ENCODE assay signal across 1 cellular context in the genomic region with DNA sequence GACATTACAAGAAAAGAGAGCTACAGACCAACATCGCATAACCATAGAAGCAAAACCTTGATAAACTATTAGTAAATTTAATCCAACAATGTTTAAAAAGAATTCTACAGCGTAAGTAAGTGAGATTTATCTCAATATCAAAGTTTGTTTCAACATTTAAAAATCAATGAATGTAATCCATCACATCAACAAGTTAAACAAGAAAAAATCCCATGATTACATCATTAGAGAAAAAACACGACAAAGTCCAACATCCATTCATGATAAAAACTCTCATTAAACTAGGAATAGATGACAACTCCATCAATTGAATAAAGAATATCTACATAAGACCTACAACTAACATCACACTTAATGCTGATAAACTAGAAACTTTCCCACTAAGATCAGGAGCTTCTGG.
TF ChIP-seq lines count a peak whose summit lies in the region.

No MANE protein-coding gene starts in this region.

TF ChIP-seq in A549, 52 proteins besides CTCF, POLR2A, EP300 and RAD21 (continued from another document):
- TF ChIP-seq BHLHE40 (IDR thresholded peaks at IDR 0.05; ENCODE audit: low read depth, low read length) (no peak), CHD4 (IDR thresholded peaks at IDR 0.05; ENCODE audit: borderline replicate concordance) (no peak), POLR2AphosphoS2 (conservative IDR thresholded peaks at IDR 0.05; ENCODE audit: low read length) (no peak), PHF8 (IDR thresholded peaks at IDR 0.05; ENCODE audit: borderline replicate concordance, low read depth) (no peak), FOXS1 (CRISPR knock-in tag; IDR thresholded peaks at IDR 0.05) (no peak), ESRRA (IDR thresholded peaks at IDR 0.05; ENCODE audit: borderline replicate concordance, low read length) (no peak), TFCP2L1 (CRISPR knock-in tag; IDR thresholded peaks at IDR 0.05) (no peak)
- TF ChIP-seq, protein P1, sequence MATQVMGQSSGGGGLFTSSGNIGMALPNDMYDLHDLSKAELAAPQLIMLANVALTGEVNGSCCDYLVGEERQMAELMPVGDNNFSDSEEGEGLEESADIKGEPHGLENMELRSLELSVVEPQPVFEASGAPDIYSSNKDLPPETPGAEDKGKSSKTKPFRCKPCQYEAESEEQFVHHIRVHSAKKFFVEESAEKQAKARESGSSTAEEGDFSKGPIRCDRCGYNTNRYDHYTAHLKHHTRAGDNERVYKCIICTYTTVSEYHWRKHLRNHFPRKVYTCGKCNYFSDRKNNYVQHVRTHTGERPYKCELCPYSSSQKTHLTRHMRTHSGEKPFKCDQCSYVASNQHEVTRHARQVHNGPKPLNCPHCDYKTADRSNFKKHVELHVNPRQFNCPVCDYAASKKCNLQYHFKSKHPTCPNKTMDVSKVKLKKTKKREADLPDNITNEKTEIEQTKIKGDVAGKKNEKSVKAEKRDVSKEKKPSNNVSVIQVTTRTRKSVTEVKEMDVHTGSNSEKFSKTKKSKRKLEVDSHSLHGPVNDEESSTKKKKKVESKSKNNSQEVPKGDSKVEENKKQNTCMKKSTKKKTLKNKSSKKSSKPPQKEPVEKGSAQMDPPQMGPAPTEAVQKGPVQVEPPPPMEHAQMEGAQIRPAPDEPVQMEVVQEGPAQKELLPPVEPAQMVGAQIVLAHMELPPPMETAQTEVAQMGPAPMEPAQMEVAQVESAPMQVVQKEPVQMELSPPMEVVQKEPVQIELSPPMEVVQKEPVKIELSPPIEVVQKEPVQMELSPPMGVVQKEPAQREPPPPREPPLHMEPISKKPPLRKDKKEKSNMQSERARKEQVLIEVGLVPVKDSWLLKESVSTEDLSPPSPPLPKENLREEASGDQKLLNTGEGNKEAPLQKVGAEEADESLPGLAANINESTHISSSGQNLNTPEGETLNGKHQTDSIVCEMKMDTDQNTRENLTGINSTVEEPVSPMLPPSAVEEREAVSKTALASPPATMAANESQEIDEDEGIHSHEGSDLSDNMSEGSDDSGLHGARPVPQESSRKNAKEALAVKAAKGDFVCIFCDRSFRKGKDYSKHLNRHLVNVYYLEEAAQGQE (IDR thresholded peaks at IDR 0.05), result no peak
